Comparison of ENCODE assay signal across 10 cellular contexts in the genomic region with DNA sequence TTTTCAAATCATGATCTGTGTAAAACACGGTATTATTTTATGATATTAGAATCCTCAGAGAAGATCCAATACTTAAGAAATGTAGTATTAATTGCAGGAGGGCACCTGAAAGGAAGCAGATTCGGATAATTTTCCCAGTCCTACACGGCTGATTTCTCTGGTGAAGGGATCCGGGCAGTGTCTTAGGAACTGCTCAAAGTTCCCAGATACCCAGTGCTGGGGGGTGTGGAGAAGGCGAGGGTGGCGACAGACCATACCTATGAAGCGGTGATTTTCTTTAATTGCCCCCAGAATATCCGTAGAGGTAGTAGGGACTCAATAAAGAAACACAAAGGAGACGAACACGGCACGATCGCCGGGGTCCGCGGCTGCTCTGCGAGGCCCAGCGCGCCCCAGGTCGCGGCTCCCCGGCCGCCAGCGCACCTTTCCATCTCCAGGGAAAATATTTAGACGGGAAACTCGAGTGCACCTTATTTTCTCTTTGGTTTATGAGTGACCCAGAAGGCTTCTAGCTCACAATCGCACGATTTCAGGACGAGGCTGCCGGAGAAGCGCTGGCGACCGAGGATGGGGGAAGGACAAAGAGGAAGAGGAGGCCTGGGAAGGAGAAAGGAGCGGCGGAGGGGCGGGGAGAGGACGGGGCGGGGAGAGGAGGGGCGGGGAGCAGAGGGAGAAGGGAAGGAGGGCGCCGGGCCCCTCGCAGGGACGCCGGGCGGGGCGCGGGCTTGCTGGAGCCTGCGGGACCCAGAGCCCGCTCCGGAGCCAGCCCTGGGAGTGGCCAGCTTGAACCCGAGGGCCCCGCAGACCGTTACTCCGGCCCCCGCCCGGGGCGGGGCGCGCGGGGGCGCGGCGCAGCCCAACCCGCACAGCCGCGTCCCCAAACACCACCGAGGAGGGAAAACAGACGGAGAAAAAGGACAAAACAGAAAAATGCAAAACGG. TPM values are rescaled to one million over a fixed set of nuclear protein-coding genes. Genes with fewer than 3 reads are reported as not detected.
DNase-seq lines count a peak whose midpoint lies in the region; ATAC-seq and TF ChIP-seq lines count a peak whose summit lies in the region.
"Had no signal": no experiment of that assay in that cellular context is flagged by ENCODE, and none has a peak within 500 bp of the region (broad histone marks: within the 10 kb centered on the region; RNA-seq: fewer than 3 reads in every experiment).

No MANE protein-coding gene starts in this region.

- peaks cover 12% of the 10 kb centered on the region for H3K4me1 Mint-ChIP-seq in activated naive CD4-positive, alpha-beta T cell treated with anti-CD3 and anti-CD28 coated beads, Interleukin-2, amount 10 ng/mL, durations not matched to agents 7 days and 5 days
- peaks cover 5% of the 10 kb centered on the region for H3K4me1 Mint-ChIP-seq in activated T-helper 17 cell treated with anti-CD3 and anti-CD28 coated beads, Interleukin-2, amount 50 U/mL, for 72 hours

- DNase-seq in activated naive CD4-positive, alpha-beta T cell treated with anti-CD3 and anti-CD28 coated beads, Interleukin-2, amount 10 ng/mL, durations not matched to agents 7 days and 5 days = no peak
- DNase-seq in activated naive CD4-positive, alpha-beta T cell treated with anti-CD3 and anti-CD28 coated beads, Interleukin-2, amount 50 U/mL, for 72 hours (ENCODE audit: low spot score in 2 of 2) = no peak
- DNase-seq in iPS-NIHi7 (ENCODE audit: extremely low spot score) = peak; percentile 79
- DNase-seq in transverse colon = no peak
- DNase-seq in ACHN = no peak
- DNase-seq in tibial nerve (ENCODE audit: low spot score in 2 of 2) = no peak

- H3K27ac ChIP-seq in transverse colon = peak overlapping the region in 3 of 4 donors; percentile 20 to 69 (median 49)
- H3K27ac ChIP-seq in tibial nerve = no peak overlapping the region

- in situ Hi-C loops in transverse colon (cut with MboI; ENCODE audit: low pct_ligation_motif_present in 1 of 4, low pct_unique_long_range_greater_than_20kb in 1 of 4, low sequenced_read_pairs in 3 of 4) = no loop called here
- in situ Hi-C loops in ACHN (cut with HindIII; ENCODE audit: low pct_ligation_motif_present, low pct_unique_long_range_greater_than_20kb, low sequenced_read_pairs) = no loop called here

- H3K4me1 ChIP-seq in transverse colon (peaks cover 0 to 11% (median 1%) of the 10 kb centered on the region in 4 donors), tibial nerve (peaks cover 0 to 39% (median 4%) of the 10 kb centered on the region in 4 donors)
- H3K4me1 ChIP-seq: HAP-1 had no signal

- intact Hi-C loops in transverse colon (cut with DNase I; ENCODE audit: low total_unique reads) = no loop called here

- ATAC-seq in activated naive CD4-positive, alpha-beta T cell treated with anti-CD3 and anti-CD28 coated beads, Interleukin-2, amount 50 U/mL, for 72 hours = no peak
- ATAC-seq in activated T-helper 17 cell treated with anti-CD3 and anti-CD28 coated beads, Interleukin-2, amount 50 U/mL, for 72 hours (replicated peaks) = no peak
- ATAC-seq in GM19455 (IDR thresholded peaks at IDR 0.05; ENCODE audit: unreplicated experiment) = no peak

- TF ChIP-seq POLR2A in transverse colon (IDR thresholded peaks at IDR 0.05) (no peak), tibial nerve (IDR thresholded peaks at IDR 0.05) (no peak)

- no peak for TF ChIP-seq CTCF in transverse colon (IDR thresholded peaks at IDR 0.05)
- TF ChIP-seq CTCF in tibial nerve (IDR thresholded peaks at IDR 0.05) = no peak

- CTCF ChIA-PET in activated naive CD4-positive, alpha-beta T cell treated with anti-CD3 and anti-CD28 coated beads, Interleukin-2, amount 10 ng/mL, durations not matched to agents 7 days and 5 days (lab: Charles Lee) = no interaction called here

- peaks cover 61% of the 10 kb centered on the region for H3K27me3 ChIP-seq in transverse colon
- H3K27me3 ChIP-seq in tibial nerve = peaks cover 0 to 58% of the 10 kb centered on the region in 2 donors

- H3K36me3 ChIP-seq in transverse colon = no peaks in the 10 kb centered on the region
- no peaks in the 10 kb centered on the region for H3K36me3 ChIP-seq in tibial nerve
- H3K36me3 ChIP-seq: HAP-1 had no signal

- no peaks in the 10 kb centered on the region for H3K9me3 Mint-ChIP-seq in activated naive CD4-positive, alpha-beta T cell treated with anti-CD3 and anti-CD28 coated beads, Interleukin-2, amount 10 ng/mL, durations not matched to agents 7 days and 5 days
- no peaks in the 10 kb centered on the region for H3K9me3 Mint-ChIP-seq in activated naive CD4-positive, alpha-beta T cell treated with anti-CD3 and anti-CD28 coated beads, Interleukin-2, amount 50 U/mL, for 72 hours
- H3K9me3 Mint-ChIP-seq in activated T-helper 17 cell treated with anti-CD3 and anti-CD28 coated beads, Interleukin-2, amount 50 U/mL, for 72 hours = no peaks in the 10 kb centered on the region

- H3K9me3 ChIP-seq in transverse colon (no peaks in the 10 kb centered on the region), tibial nerve (no peaks in the 10 kb centered on the region)
- H3K9me3 ChIP-seq: HAP-1 had no signal

- WGBS in transverse colon (ENCODE audit: low coverage in 1 of 2), 2 donors = 12 to 36% methylated on average over 5 to 66 of the region's 68 CpGs
- 5 to 6% methylated on average over 59 to 68 of the region's 68 CpGs for WGBS in tibial nerve, 2 donors

- H3K4me3 Mint-ChIP-seq in activated naive CD4-positive, alpha-beta T cell treated with anti-CD3 and anti-CD28 coated beads, Interleukin-2, amount 10 ng/mL, durations not matched to agents 7 days and 5 days = peak overlapping the region; percentile 21
- H3K4me3 Mint-ChIP-seq in activated T-helper 17 cell treated with anti-CD3 and anti-CD28 coated beads, Interleukin-2, amount 50 U/mL, for 72 hours = peak overlapping the region; percentile 27

- H3K4me3 ChIP-seq in transverse colon (peak overlapping the region in 2 of 4 donors; percentile 9 to 39), tibial nerve (peak overlapping the region in 1 of 4 donors; percentile 31)
- H3K4me3 ChIP-seq: HAP-1 had no signal

- peaks cover 7% of the 10 kb centered on the region for H3K36me3 Mint-ChIP-seq in activated naive CD4-positive, alpha-beta T cell treated with anti-CD3 and anti-CD28 coated beads, Interleukin-2, amount 10 ng/mL, durations not matched to agents 7 days and 5 days
- H3K36me3 Mint-ChIP-seq in activated naive CD4-positive, alpha-beta T cell treated with anti-CD3 and anti-CD28 coated beads, Interleukin-2, amount 50 U/mL, for 72 hours = peaks cover 21 to 24% of the 10 kb centered on the region in 2 donors
- peaks cover 17% of the 10 kb centered on the region for H3K36me3 Mint-ChIP-seq in activated T-helper 17 cell treated with anti-CD3 and anti-CD28 coated beads, Interleukin-2, amount 50 U/mL, for 72 hours (ENCODE audit: low read depth)

- H3K27ac Mint-ChIP-seq in activated naive CD4-positive, alpha-beta T cell treated with anti-CD3 and anti-CD28 coated beads, Interleukin-2, amount 10 ng/mL, durations not matched to agents 7 days and 5 days = peak overlapping the region; percentile 49
- H3K27ac Mint-ChIP-seq in activated naive CD4-positive, alpha-beta T cell treated with anti-CD3 and anti-CD28 coated beads, Interleukin-2, amount 50 U/mL, for 72 hours = no peak overlapping the region
- no peak overlapping the region for H3K27ac Mint-ChIP-seq in activated T-helper 17 cell treated with anti-CD3 and anti-CD28 coated beads, Interleukin-2, amount 50 U/mL, for 72 hours

- peaks cover 61% of the 10 kb centered on the region for H3K27me3 Mint-ChIP-seq in activated naive CD4-positive, alpha-beta T cell treated with anti-CD3 and anti-CD28 coated beads, Interleukin-2, amount 10 ng/mL, durations not matched to agents 7 days and 5 days
- peaks cover 44% of the 10 kb centered on the region for H3K27me3 Mint-ChIP-seq in activated T-helper 17 cell treated with anti-CD3 and anti-CD28 coated beads, Interleukin-2, amount 50 U/mL, for 72 hours

- no peak for TF ChIP-seq EP300 in transverse colon (IDR thresholded peaks at IDR 0.05; ENCODE audit: low read depth)
- no peak for TF ChIP-seq EP300 in tibial nerve (IDR thresholded peaks at IDR 0.05)

RNA-seq across cellular contexts. Expression of gene SOX11, which starts 1.2 kb away (rescaled TPM):
- not detected for total RNA-seq in activated naive CD4-positive, alpha-beta T cell treated with anti-CD3 and anti-CD28 coated beads, Interleukin-2, amount 50 U/mL, for 72 hours
- total RNA-seq in activated T-helper 17 cell treated with anti-CD3 and anti-CD28 coated beads, Interleukin-2, amount 50 U/mL, for 72 hours = not detected
- total RNA-seq in transverse colon = under 1 TPM; 0.32 to 0.75 (median 0.40) TPM
- not detected for total RNA-seq in tibial nerve
- total RNA-seq: bronchial epithelial cell had no signal

Comparison
In these comparisons a context has a peak if more than half of its experiments do, and no peak if none do; other contexts are left out.
1. H3K27ac ChIP-seq: peak in transverse colon (3 of 4); none in tibial nerve (0 of 4).